In the genomic region with DNA sequence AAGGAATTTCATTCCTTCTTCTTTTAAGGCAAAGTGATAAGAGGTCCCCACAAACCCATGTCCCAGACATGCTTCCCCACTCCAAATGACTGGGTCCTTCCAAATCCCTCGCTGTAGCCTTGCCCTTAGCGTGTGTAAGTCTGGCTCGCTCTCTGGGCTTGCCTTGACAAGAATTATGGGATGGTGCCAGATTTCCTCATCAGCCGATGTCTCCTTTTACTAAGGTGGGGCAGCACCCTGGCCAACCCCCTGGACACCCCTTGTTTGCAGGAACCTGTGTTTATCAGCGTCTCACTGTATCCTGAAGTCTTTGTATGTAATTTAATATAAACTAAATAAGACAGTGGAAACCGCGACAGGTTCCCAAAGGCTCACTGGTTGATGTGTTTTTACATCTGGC, we compare ENCODE assay signal across 14 cellular contexts.
DNase-seq lines count a peak whose midpoint lies in the region; ATAC-seq lines count a peak whose summit lies in the region.
"Had no signal": no experiment of that assay in that cellular context is flagged by ENCODE, and none has a peak within 500 bp of the region (broad histone marks: within the 10 kb centered on the region; RNA-seq: fewer than 3 reads in every experiment).

No MANE protein-coding gene starts in this region.

- no peak overlapping the region for H3K27ac ChIP-seq in epithelial cell of prostate
- H3K27ac ChIP-seq: BLaER1 had no signal

- DNase-seq in DMS153 (lab: John Stamatoyannopoulos, UW) (peak; percentile 10), DMS153 treated with DMSO at 0.1 percent for 48 hours (lab: John Stamatoyannopoulos, UW; ENCODE audit: unreplicated experiment) (no peak), SHP77 (lab: John Stamatoyannopoulos, UW) (peak; percentile 15 to 64), epithelial cell of prostate (ENCODE audit: low read depth, low spot score) (peak; percentile 40), ureter (ENCODE audit: low spot score) (peak; percentile 56), kidney tubule cell (ENCODE audit: low spot score) (no peak), UCSD-AML1 (lab: John Stamatoyannopoulos, UW; ENCODE audit: unreplicated experiment) (no peak)
- DNase-seq: 8988T, Kasumi-1, NCI-H146, NCI-H2081 treated with DMSO at 0.1 percent for 48 hours, NCI-H82 had no signal

- ATAC-seq in GM21723 (IDR thresholded peaks at IDR 0.05; ENCODE audit: unreplicated experiment) = no peak

Comparison
In these comparisons a context has a peak if more than half of its experiments do, and no peak if none do; other contexts are left out.
1. DNase-seq: peak in DMS153 (single experiment), SHP77 (2 of 2), epithelial cell of prostate (single experiment) and ureter (single experiment); none in DMS153 treated with DMSO at 0.1 percent for 48 hours (single experiment), kidney tubule cell (single experiment) and UCSD-AML1 (single experiment).